In genomic region chr13:20171364-20171763, GRCh38 we compare ENCODE assay signal across 13 cellular contexts. TPM values are rescaled to one million over a fixed set of nuclear protein-coding genes. Genes with fewer than 3 reads are reported as not detected.
DNase-seq lines count a peak whose midpoint lies in the region; ATAC-seq and TF ChIP-seq lines count a peak whose summit lies in the region.
"Had no signal": no experiment of that assay in that cellular context is flagged by ENCODE, and none has a peak within 500 bp of the region (broad histone marks: within the 10 kb centered on the region; RNA-seq: fewer than 3 reads in every experiment).

No MANE protein-coding gene starts in this region.

- H3K4me1 ChIP-seq in HEK293 (ENCODE audit: control insufficient read depth, insufficient read depth, low read length) (peaks cover 8% of the 10 kb centered on the region; the same call in 1 of the 2 replicates), MM.1S (ENCODE audit: low read length) (peaks cover 28% of the 10 kb centered on the region), prostate gland (replicated peaks) (no peaks in the 10 kb centered on the region)
- H3K4me1 ChIP-seq: BE2C had no signal

- H3K4me3 ChIP-seq in HEK293 (ENCODE audit: low read depth, low read length) (no peak overlapping the region), MM.1S (ENCODE audit: low read length) (no peak overlapping the region), astrocyte of the cerebellum (ENCODE audit: low read depth, low read length) (no peak overlapping the region), prostate gland (no peak overlapping the region)
- H3K4me3 ChIP-seq: A549, GM23338 had no signal

- 38% methylated on average over 1 of the region's 1 CpG for WGBS in prostate gland

- H3K79me2 ChIP-seq in MM.1S (ENCODE audit: low read length): no peaks in the 10 kb centered on the region

- CTCF ChIA-PET in HEK293 (lab: Yijun Ruan, JAX): interaction anchor here (0.6 to 1.3 kb wide), 2 partner anchors 10 to 14 kb away, joined by 4 read pairs; no protein-coding TSS in a partner anchor

- H3K27ac ChIP-seq in HEK293 (ENCODE audit: extremely low read depth, low read depth, low read length) (no peak overlapping the region), MM.1S (ENCODE audit: low read length) (peak overlapping the region; percentile 50; the same call in 1 of the 2 replicates), prostate gland (peak overlapping the region; percentile 52 to 63)
- H3K27ac ChIP-seq: A549 had no signal

- H3K27me3 ChIP-seq in MM.1S (replicated peaks; ENCODE audit: insufficient read depth, low read length): no peaks in the 10 kb centered on the region
- no peaks in the 10 kb centered on the region for H3K27me3 ChIP-seq in prostate gland (replicated peaks; ENCODE audit: insufficient read depth)

- H3K9me3 ChIP-seq in HEK293 (ENCODE audit: control insufficient read depth, insufficient read depth, low read depth, low read length) (no peaks in the 10 kb centered on the region), MM.1S (replicated peaks; ENCODE audit: insufficient read depth, low read length) (no peaks in the 10 kb centered on the region), prostate gland (no peaks in the 10 kb centered on the region)
- H3K9me3 ChIP-seq: A549, BE2C, Caco-2 had no signal

- ATAC-seq in HG03175 (IDR thresholded peaks at IDR 0.05; ENCODE audit: unreplicated experiment): no peak
- ATAC-seq: A549, GM23338 had no signal

- no peak for TF ChIP-seq CTCF in HEK293 (tag by site-specific recombination; IDR thresholded peaks at IDR 0.05)
- no peak for TF ChIP-seq CTCF in MM.1S (IDR thresholded peaks at IDR 0.05; ENCODE audit: low read length)
- TF ChIP-seq CTCF in astrocyte of the cerebellum (IDR thresholded peaks at IDR 0.05; ENCODE audit: low read depth, low read length, missing control alignments): no peak
- no peak for TF ChIP-seq CTCF in prostate gland (IDR thresholded peaks at IDR 0.05)

- 0 out of 2 replicates have a peak overlapping the region, but pooled peaks have one; percentile 31 for H2AFZ ChIP-seq in MM.1S (ENCODE audit: low read length)
- H2AFZ ChIP-seq: GM23338 had no signal

- H4K20me1 ChIP-seq in MM.1S (ENCODE audit: insufficient read depth, low read length): no peaks in the 10 kb centered on the region

- peak overlapping the region; percentile 39; the same call in 1 of the 2 replicates for H3K4me2 ChIP-seq in MM.1S (ENCODE audit: low read depth, low read length)
- H3K4me2 ChIP-seq: A549, GM23338 had no signal

- H3K9me2 ChIP-seq in MM.1S (replicated peaks; ENCODE audit: insufficient read depth, low read length): no peaks in the 10 kb centered on the region

- H3F3A ChIP-seq in MM.1S (ENCODE audit: insufficient read depth, low read length): peaks cover 7% of the 10 kb centered on the region

- H3K36me3 ChIP-seq in HEK293 (ENCODE audit: control insufficient read depth in 2 of 2, insufficient read depth in 1 of 2, low read length in 2 of 2) (no peaks in the 10 kb centered on the region), MM.1S (replicated peaks; ENCODE audit: insufficient read depth, low read length) (no peaks in the 10 kb centered on the region), prostate gland (no peaks in the 10 kb centered on the region)
- H3K36me3 ChIP-seq: BE2C had no signal

- no peak overlapping the region for H3K9ac ChIP-seq in MM.1S (ENCODE audit: low read length)

- no peak for TF ChIP-seq POLR2A in prostate gland (IDR thresholded peaks at IDR 0.05)

- intact Hi-C loops in prostate gland (cut with DNase I): no loop called here

- DNase-seq in MM.1S: no peak
- peak; percentile 13 for DNase-seq in astrocyte of the cerebellum (ENCODE audit: low read depth)
- DNase-seq in prostate gland (ENCODE audit: low spot score): no peak
- no peak for DNase-seq in GF-D8 (lab: John Stamatoyannopoulos, UW)
- DNase-seq in medulla oblongata (ENCODE audit: extremely low spot score): no peak
- DNase-seq: BE2C; Caco-2; CD8-positive, alpha-beta memory T cell; H7 had no signal

- POLR2A ChIA-PET in HEK293 (lab: Yijun Ruan, JAX): no interaction called here

- in situ Hi-C loops in astrocyte of the cerebellum (cut with HindIII; ENCODE audit: low sequenced_read_pairs): no loop called here

TF ChIP-seq in HEK293, 187 proteins besides CTCF, POLR2A, EP300 and RAD21:
- TF ChIP-seq OSR2 (tag by site-specific recombination; IDR thresholded peaks at IDR 0.05) (peak; percentile 31; the same call in 1 of the 2 replicates), ZNF423 (tag by site-specific recombination; IDR thresholded peaks at IDR 0.05) (no peak), ZNF473 (tag by site-specific recombination; IDR thresholded peaks at IDR 0.05) (no peak)

RNA-seq across cellular contexts. Expression of gene GJA3, which starts 10.5 kb away (rescaled TPM):
- total RNA-seq in prostate gland: 1 to 10 TPM in 1 of 2 donors, under 1 TPM in 1; 0.59 to 5.2 TPM

RNA-seq across cellular contexts. Expression of gene GJB2, which starts 21.4 kb away (rescaled TPM):
- 1 to 10 TPM; 1.5 to 3.8 TPM for total RNA-seq in prostate gland
- total RNA-seq: GM23338 had no signal
